In genomic region chr4:184848510-184848909, GRCh38 we compare ENCODE assay signal across 17 cellular contexts. TPM values are rescaled to one million over a fixed set of nuclear protein-coding genes. Genes with fewer than 3 reads are reported as not detected.
A peak's percentile ranks its signal among the peaks of the same experiment; 100 is the strongest.
DNase-seq lines count a peak whose midpoint lies in the region; ATAC-seq and TF ChIP-seq lines count a peak whose summit lies in the region.
"Had no signal": no experiment of that assay in that cellular context is flagged by ENCODE, and none has a peak within 500 bp of the region (broad histone marks: within the 10 kb centered on the region; RNA-seq: fewer than 3 reads in every experiment).

No MANE protein-coding gene starts in this region.

- peak; percentile 22 for DNase-seq in GM10266 (ENCODE audit: extremely low spot score)
- DNase-seq in NB4 (ENCODE audit: low read depth) = peak; percentile 62
- no peak for DNase-seq in left lung
- DNase-seq in colonic mucosa = no peak
- DNase-seq in dedifferentiated amniotic fluid mesenchymal stem cell (ENCODE audit: extremely low spot score) = no peak
- no peak for DNase-seq in stimulated activated CD4-positive, alpha-beta T cell treated with anti-CD3 and anti-CD28 coated beads, Interleukin-2, amount 100 ng/mL, for 24 hours
- DNase-seq: activated CD4-positive, alpha-beta T cell treated with anti-CD3 and anti-CD28 coated beads for 36 hours; amniotic stem cell; DMS53; NCI-H187 treated with DMSO at 0.1 percent for 48 hours; NCI-H69; RPMI8226; stimulated activated CD4-positive, alpha-beta T cell treated with anti-CD3 and anti-CD28 coated beads, Interleukin-15, amount 100 ng/mL, for 24 hours had no signal

- no peak for TF ChIP-seq CTCF in GM10266 (IDR thresholded peaks at IDR 0.05; ENCODE audit: control insufficient read depth, insufficient read depth, low read depth, missing control alignments)
- TF ChIP-seq CTCF in NB4 (IDR thresholded peaks at IDR 0.05; ENCODE audit: low read depth, low read length) = no peak
- no peak for TF ChIP-seq CTCF in left lung (IDR thresholded peaks at IDR 0.05)
- TF ChIP-seq CTCF in colonic mucosa (IDR thresholded peaks at IDR 0.05) = no peak

- TF ChIP-seq POLR2A in NB4 (IDR thresholded peaks at IDR 0.05; ENCODE audit: extremely low read depth, insufficient read length) = no peak

- ATAC-seq in GM19463 (IDR thresholded peaks at IDR 0.05; ENCODE audit: unreplicated experiment) = peak; percentile 24
- ATAC-seq in left lung = peak; percentile 20
- no peak for ATAC-seq in GM18870 (IDR thresholded peaks at IDR 0.05; ENCODE audit: unreplicated experiment)

- H3K27ac ChIP-seq in left lung (peak overlapping the region in 1 of 2 donors; percentile 91), colonic mucosa (no peak overlapping the region)
- H3K27ac ChIP-seq: epithelial cell of prostate, KMS-11 had no signal

- H3K4me3 ChIP-seq in NB4 (ENCODE audit: low read depth, low read length) (no peak overlapping the region), left lung (no peak overlapping the region), colonic mucosa (no peak overlapping the region)

- intact Hi-C loops in left lung (cut with DNase I) = no loop called here
- intact Hi-C loops in colonic mucosa (cut with DNase I) = no loop called here

- H3K9ac ChIP-seq in colonic mucosa (ENCODE audit: low read depth in 2 of 2, low read length in 2 of 2) = no peak overlapping the region
- H3K9ac ChIP-seq: KMS-11 had no signal

- H3K4me1 ChIP-seq in left lung (peaks cover 0 to 60% of the 10 kb centered on the region in 2 donors), colonic mucosa (no peaks in the 10 kb centered on the region)

- H3K36me3 ChIP-seq in left lung (no peaks in the 10 kb centered on the region), colonic mucosa (no peaks in the 10 kb centered on the region)

- H3K9me3 ChIP-seq in left lung (no peaks in the 10 kb centered on the region), colonic mucosa (no peaks in the 10 kb centered on the region)

- H3K27me3 ChIP-seq in left lung = no peaks in the 10 kb centered on the region
- no peaks in the 10 kb centered on the region for H3K27me3 ChIP-seq in colonic mucosa

RNA-seq across cellular contexts. Expression of gene ACSL1, which starts 22.7 kb away (rescaled TPM):
- total RNA-seq in left lung (100 to 1,000 TPM; 150 to 270 TPM), colonic mucosa (10 to 100 TPM; 23.3 to 80.4 TPM)

Comparison
In these comparisons a context has a peak if more than half of its experiments do, and no peak if none do; other contexts are left out.
1. DNase-seq: peak in GM10266 (single experiment) and NB4 (single experiment); none in left lung (0 of 2), colonic mucosa (single experiment), dedifferentiated amniotic fluid mesenchymal stem cell (single experiment) and stimulated activated CD4-positive, alpha-beta T cell treated with anti-CD3 and anti-CD28 coated beads, Interleukin-2, amount 100 ng/mL, for 24 hours (0 of 2).